In the genomic region with DNA sequence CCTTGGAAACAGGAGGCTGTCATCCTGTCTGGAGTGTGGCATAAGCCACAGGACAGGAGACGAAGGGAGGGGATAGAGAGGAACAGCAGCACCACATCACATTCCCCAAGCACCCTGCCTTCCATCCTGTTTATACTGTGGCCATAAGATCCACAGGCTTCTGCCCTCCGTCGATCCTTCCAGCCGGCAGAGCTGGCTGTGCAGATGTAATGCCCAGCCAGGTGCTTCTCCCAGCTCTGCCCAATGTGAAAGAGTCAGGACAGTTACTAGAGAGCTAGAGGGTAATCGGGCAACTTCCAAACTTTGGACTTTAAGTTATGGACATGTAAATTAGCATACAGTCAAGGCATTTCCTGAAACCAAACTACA, we compare ENCODE assay signal across 13 cellular contexts.
"Had no signal": no experiment of that assay in that cellular context is flagged by ENCODE, and none has a peak within 500 bp of the region (broad histone marks: within the 10 kb centered on the region; RNA-seq: fewer than 3 reads in every experiment).

No MANE protein-coding gene starts in this region.

- H3K9me3 ChIP-seq: esophagus squamous epithelium, thyroid gland had no signal

- H3K4me3 ChIP-seq: esophagus squamous epithelium, left lung, thyroid gland had no signal

- H3K36me3 Mint-ChIP-seq: activated CD4-positive, alpha-beta memory T cell treated with anti-CD3 and anti-CD28 coated beads for 36 hours; activated naive CD4-positive, alpha-beta T cell treated with anti-CD3 and anti-CD28 coated beads, Interleukin-2, amount 50 U/mL, for 72 hours had no signal

- H3K9me3 Mint-ChIP-seq: activated naive CD4-positive, alpha-beta T cell treated with anti-CD3 and anti-CD28 coated beads, Interleukin-2, amount 50 U/mL, for 72 hours had no signal

- H3K4me1 ChIP-seq: left lung, thyroid gland had no signal

- H3K36me3 ChIP-seq: brain microvascular endothelial cell, esophagus squamous epithelium, left lung, thyroid gland had no signal

- H3K27ac ChIP-seq: brain microvascular endothelial cell, left lung, thyroid gland had no signal

- DNase-seq: activated CD4-positive, alpha-beta memory T cell treated with anti-CD3 and anti-CD28 coated beads for 36 hours; activated CD4-positive, alpha-beta T cell treated with anti-CD3 and anti-CD28 coated beads for 1 hour; activated effector memory CD4-positive, alpha-beta T cell treated with anti-CD3 and anti-CD28 coated beads, Interleukin-2, amount 50 U/mL, for 16 hours; activated T-cell treated with anti-CD3 and anti-CD28 coated beads, Interleukin-2, amount 50 U/mL, for 4 hours; amniotic stem cell; brain microvascular endothelial cell; cerebellar nuclear complex; esophagus squamous epithelium; foreskin fibroblast; left lung; retina; thyroid gland had no signal

- H3K27me3 ChIP-seq: brain microvascular endothelial cell, left lung, thyroid gland had no signal

- H3K4me3 Mint-ChIP-seq: activated CD4-positive, alpha-beta memory T cell treated with anti-CD3 and anti-CD28 coated beads for 36 hours; activated T-cell treated with anti-CD3 and anti-CD28 coated beads, Interleukin-2, amount 50 U/mL, for 4 hours had no signal

- ATAC-seq: activated naive CD4-positive, alpha-beta T cell treated with anti-CD3 and anti-CD28 coated beads, Interleukin-2, amount 50 U/mL, for 72 hours; activated T-cell treated with anti-CD3 and anti-CD28 coated beads, Interleukin-2, amount 50 U/mL, for 4 hours; left lung had no signal

- H3K27ac Mint-ChIP-seq: activated CD4-positive, alpha-beta memory T cell treated with anti-CD3 and anti-CD28 coated beads for 36 hours; activated naive CD4-positive, alpha-beta T cell treated with anti-CD3 and anti-CD28 coated beads, Interleukin-2, amount 50 U/mL, for 72 hours had no signal
